Comparison of ENCODE assay signal across 16 cellular contexts in genomic region chr7:29970158-29970557, GRCh38. TPM values are rescaled to one million over a fixed set of nuclear protein-coding genes. Genes with fewer than 3 reads are reported as not detected.
DNase-seq lines count a peak whose midpoint lies in the region; ATAC-seq, FAIRE-seq and TF ChIP-seq lines count a peak whose summit lies in the region.
"Had no signal": no experiment of that assay in that cellular context is flagged by ENCODE, and none has a peak within 500 bp of the region (broad histone marks: within the 10 kb centered on the region; RNA-seq: fewer than 3 reads in every experiment).

No MANE protein-coding gene starts in this region.

- FAIRE-seq in HepG2 (lab: Jason Lieb, UNC): no peak
- FAIRE-seq: bronchial epithelial cell, GM18507 had no signal

- DNase-seq in HepG2 (ENCODE audit: low spot score) (no peak), right lobe of liver (no peak), SK-N-DZ (ENCODE audit: low spot score) (peak; percentile 64), fibroblast of mammary gland (ENCODE audit: low read depth) (peak; percentile 8), NCI-H2196 (lab: John Stamatoyannopoulos, UW; ENCODE audit: unreplicated experiment) (no peak), BE2C (no peak)
- DNase-seq: activated CD4-positive, alpha-beta T cell treated with anti-CD3 and anti-CD28 coated beads, Interleukin-2, amount 10 ng/mL, durations not matched to agents 24 days and 14 days; CD4-positive, alpha-beta T cell; NCI-H1436 treated with DMSO at 0.1 percent for 48 hours; NCI-H345; testis had no signal

- no peak for TF ChIP-seq RAD21 in HepG2 (CRISPR knock-in tag; IDR thresholded peaks at IDR 0.05)

- H3K4me3 ChIP-seq in HepG2 (replicated peaks in 1 of 3; ENCODE audit: insufficient read depth in 1 of 3, low read depth in 2 of 3, low read length in 3 of 3) (no peak overlapping the region), right lobe of liver (no peak overlapping the region), fibroblast of mammary gland (ENCODE audit: control insufficient read depth, low read depth, low read length) (no peak overlapping the region), BE2C (ENCODE audit: low read depth, low read length) (no peak overlapping the region)
- H3K4me3 ChIP-seq: gastroesophageal sphincter, testis had no signal

- no peak overlapping the region for H3K27ac ChIP-seq in HepG2 (ENCODE audit: extremely low read length, insufficient read depth, low read length)
- H3K27ac ChIP-seq in right lobe of liver: no peak overlapping the region
- H3K27ac ChIP-seq: gastroesophageal sphincter, testis had no signal

- CTCF ChIA-PET in HepG2 (lab: Yijun Ruan, JAX; ENCODE audit: low intra/inter-chr PET ratio, low total read pairs): no interaction called here

- peaks cover 29% of the 10 kb centered on the region for H4K20me1 ChIP-seq in HepG2 (ENCODE audit: insufficient read depth, low read length)

- H2AFZ ChIP-seq in HepG2 (ENCODE audit: low read length): no peak overlapping the region

- H3K9ac ChIP-seq in HepG2 (ENCODE audit: insufficient read depth, low read depth, low read length): no peak overlapping the region

- TF ChIP-seq POLR2A in HepG2 (IDR thresholded peaks at IDR 0.05; ENCODE audit: insufficient read depth in 1 of 2, low read depth in 2 of 2, low read length in 2 of 2) (no peak), right lobe of liver (IDR thresholded peaks at IDR 0.05) (no peak)

- TF ChIP-seq EP300 in HepG2 (IDR thresholded peaks at IDR 0.05; ENCODE audit: low read depth in 2 of 2, low read length in 2 of 2) (no peak), HepG2 (CRISPR knock-in tag; IDR thresholded peaks at IDR 0.05; ENCODE audit: borderline replicate concordance) (no peak)

- in situ Hi-C loops in HepG2 (cut with HindIII; ENCODE audit: extremely low pct_ligation_motif_present, low pct_unique_long_range_greater_than_20kb): no loop called here

- H3K4me1 ChIP-seq in HepG2 (ENCODE audit: insufficient read depth, low read length) (no peaks in the 10 kb centered on the region), right lobe of liver (no peaks in the 10 kb centered on the region), BE2C (no peaks in the 10 kb centered on the region; the same call in 1 of the 2 replicates)

- intact Hi-C loops in HepG2 (cut with micrococcal nuclease; ENCODE audit: unreplicated experiment) (no loop called here), right lobe of liver (cut with DNase I) (no loop called here)

- H3K36me3 ChIP-seq in HepG2 (replicated peaks in 1 of 2; ENCODE audit: control insufficient read depth in 1 of 2, insufficient read depth in 2 of 2, low read length in 2 of 2) (peaks cover 8 to 28% of the 10 kb centered on the region in 2 experiments), right lobe of liver (no peaks in the 10 kb centered on the region), BE2C (peaks cover 27% of the 10 kb centered on the region)

- no peak for TF ChIP-seq CTCF in HepG2 (CRISPR knock-in tag; IDR thresholded peaks at IDR 0.05)
- TF ChIP-seq CTCF in right lobe of liver (IDR thresholded peaks at IDR 0.05): no peak
- no peak for TF ChIP-seq CTCF in fibroblast of mammary gland (conservative IDR thresholded peaks at IDR 0.05; ENCODE audit: control insufficient read depth, insufficient read depth, low read depth, low read length)
- no peak for TF ChIP-seq CTCF in BE2C (IDR thresholded peaks at IDR 0.05; ENCODE audit: low read depth, low read length)

- WGBS in HepG2 (ENCODE audit: low lambda C conversion rate): 96% methylated on average over 1 of the region's 1 CpG
- WGBS in right lobe of liver (ENCODE audit: insufficient coverage, low coverage, low lambda C conversion rate, missing lambda C conversion rate): 86% methylated on average over 1 of the region's 1 CpG

- H3K79me2 ChIP-seq in HepG2 (ENCODE audit: insufficient read depth, low read length): peaks cover 54% of the 10 kb centered on the region

- no peak overlapping the region for H3K4me2 ChIP-seq in HepG2 (ENCODE audit: low read depth, low read length)

- ATAC-seq in HepG2 (no peak), right lobe of liver (no peak), GM21723 (IDR thresholded peaks at IDR 0.05; ENCODE audit: unreplicated experiment) (no peak), HG03378 (IDR thresholded peaks at IDR 0.05; ENCODE audit: unreplicated experiment) (no peak)
- ATAC-seq: gastroesophageal sphincter had no signal

- POLR2A ChIA-PET in HepG2 (lab: Yijun Ruan, JAX): interaction anchor here (0.6 kb wide), 1 partner anchor 17 kb away, joined by 3 read pairs; no protein-coding TSS in a partner anchor

- H3K9me3 ChIP-seq in HepG2 (ENCODE audit: low read length) (no peaks in the 10 kb centered on the region), right lobe of liver (no peaks in the 10 kb centered on the region), BE2C (no peaks in the 10 kb centered on the region; the same call in 1 of the 2 replicates)
- H3K9me3 ChIP-seq: gastroesophageal sphincter, testis had no signal

- no peaks in the 10 kb centered on the region for H3K27me3 ChIP-seq in HepG2 (ENCODE audit: control insufficient read depth in 1 of 2, insufficient read depth in 2 of 2, low read length in 2 of 2)
- no peaks in the 10 kb centered on the region for H3K27me3 ChIP-seq in right lobe of liver
- no peaks in the 10 kb centered on the region for H3K27me3 ChIP-seq in BE2C
- H3K27me3 ChIP-seq: gastroesophageal sphincter, testis had no signal

- BruUV-seq in HepG2 (replicated peaks; lab: Mats Ljungman, UMichigan): no TSS peak

RNA-seq across cellular contexts. Expression of gene SCRN1, which starts 19.4 kb away (rescaled TPM):
- total RNA-seq in HepG2 (2016; rRNA removed; fragmentation: Illumina TruSeq; extraction: Trizol): 49.8 and 74.4 TPM in 2 replicates
- 4.9 and 6.1 TPM in 2 replicates for total RNA-seq in HepG2 (2016; cell fraction: cytosol; rRNA removed; fragmentation: Illumina TruSeq; extraction: Trizol; ENCODE audit: low read depth)
- total RNA-seq in HepG2 (2016; cell fraction: insoluble cytoplasmic fraction; rRNA removed; fragmentation: Illumina TruSeq; extraction: Trizol): 49.7 and 72.4 TPM in 2 replicates
- total RNA-seq in HepG2 (2016; cell fraction: membrane; rRNA removed; fragmentation: Illumina TruSeq; extraction: Trizol): 19.2 and 21.8 TPM in 2 replicates
- 30.8 and 34.7 TPM in 2 replicates for total RNA-seq in HepG2 (2016; cell fraction: nucleus; rRNA removed; fragmentation: Illumina TruSeq; extraction: Trizol)
- 43.2 and 45.5 TPM in 2 replicates for polyA plus RNA-seq in HepG2 (2011; rRNA removed)
- 34.6 and 50.4 TPM in 2 replicates for polyA plus RNA-seq in HepG2 (2011; cell fraction: cytosol; rRNA removed)
- polyA plus RNA-seq in HepG2 (2011; cell fraction: nucleus; rRNA removed): 29.6 and 33.8 TPM in 2 replicates
- polyA plus RNA-seq in HepG2 (2012): 54.8 and 60.8 TPM in 2 replicates
- polyA plus RNA-seq in HepG2 (2016; cell fraction: cytosol; fragmentation: Illumina TruSeq; extraction: Trizol; ENCODE audit: low read depth): 2.6 and 2.8 TPM in 2 replicates
- 50.7 and 51.5 TPM in 2 replicates for polyA plus RNA-seq in HepG2 (2016; cell fraction: insoluble cytoplasmic fraction; fragmentation: Illumina TruSeq; extraction: Trizol; ENCODE audit: low read depth)
- polyA plus RNA-seq in HepG2 (2016; cell fraction: membrane; fragmentation: Illumina TruSeq; extraction: Trizol; ENCODE audit: low read depth): 6.7 and 7.7 TPM in 2 replicates
- 29.8 and 32.4 TPM in 2 replicates for polyA plus RNA-seq in HepG2 (2016; cell fraction: nucleus; fragmentation: Illumina TruSeq; extraction: Trizol; ENCODE audit: insufficient read depth, low read depth)
- polyA minus RNA-seq in HepG2 (2011; rRNA and poly(A)+ RNA removed; ENCODE audit: low replicate concordance): 7.8 and 87.3 TPM in 2 replicates
- 58.2 and 64.4 TPM in 2 replicates for polyA minus RNA-seq in HepG2 (2011; cell fraction: cytosol; rRNA and poly(A)+ RNA removed)
- polyA minus RNA-seq in HepG2 (2011; cell fraction: nucleus; rRNA and poly(A)+ RNA removed): 31.7 and 46.6 TPM in 2 replicates
- total RNA-seq in right lobe of liver: 1 to 10 TPM; 1.3 to 2.9 (median 2.0) TPM
- 75.0 and 91.1 TPM in 2 replicates for polyA plus RNA-seq in SK-N-DZ (2014; cell fraction: cytosol; rRNA removed)
- 45.7 and 50.0 TPM in 2 replicates for polyA plus RNA-seq in SK-N-DZ (2014; cell fraction: nucleus; rRNA removed)
- polyA plus RNA-seq in BE2C (2012; ENCODE audit: insufficient read depth, insufficient read length, low read depth): 90.4 TPM

RNA-seq across cellular contexts. Expression of gene FKBP14, which starts 56.3 kb away (rescaled TPM):
- total RNA-seq in HepG2 (2016; rRNA removed; fragmentation: Illumina TruSeq; extraction: Trizol): 20.2 and 32.3 TPM in 2 replicates
- total RNA-seq in HepG2 (2016; cell fraction: cytosol; rRNA removed; fragmentation: Illumina TruSeq; extraction: Trizol; ENCODE audit: low read depth): 1.4 and 2.1 TPM in 2 replicates
- 24.8 and 33.7 TPM in 2 replicates for total RNA-seq in HepG2 (2016; cell fraction: insoluble cytoplasmic fraction; rRNA removed; fragmentation: Illumina TruSeq; extraction: Trizol)
- 6.5 and 7.2 TPM in 2 replicates for total RNA-seq in HepG2 (2016; cell fraction: membrane; rRNA removed; fragmentation: Illumina TruSeq; extraction: Trizol)
- total RNA-seq in HepG2 (2016; cell fraction: nucleus; rRNA removed; fragmentation: Illumina TruSeq; extraction: Trizol): 42.5 and 43.1 TPM in 2 replicates
- 14.2 and 20.0 TPM in 2 replicates for polyA plus RNA-seq in HepG2 (2011; rRNA removed)
- polyA plus RNA-seq in HepG2 (2011; cell fraction: cytosol; rRNA removed): 9.5 and 13.3 TPM in 2 replicates
- 3.2 and 4.0 TPM in 2 replicates for polyA plus RNA-seq in HepG2 (2011; cell fraction: nucleus; rRNA removed)
- polyA plus RNA-seq in HepG2 (2012): 16.2 and 17.4 TPM in 2 replicates
- polyA plus RNA-seq in HepG2 (2016; cell fraction: cytosol; fragmentation: Illumina TruSeq; extraction: Trizol; ENCODE audit: low read depth): 0.87 and 1.7 TPM in 2 replicates
- 14.3 and 18.2 TPM in 2 replicates for polyA plus RNA-seq in HepG2 (2016; cell fraction: insoluble cytoplasmic fraction; fragmentation: Illumina TruSeq; extraction: Trizol; ENCODE audit: low read depth)
- polyA plus RNA-seq in HepG2 (2016; cell fraction: membrane; fragmentation: Illumina TruSeq; extraction: Trizol; ENCODE audit: low read depth): 3.0 and 3.7 TPM in 2 replicates
- 40.4 and 40.5 TPM in 2 replicates for polyA plus RNA-seq in HepG2 (2016; cell fraction: nucleus; fragmentation: Illumina TruSeq; extraction: Trizol; ENCODE audit: insufficient read depth, low read depth)
- 5.7 and 13.0 TPM in 2 replicates for polyA minus RNA-seq in HepG2 (2011; rRNA and poly(A)+ RNA removed; ENCODE audit: low replicate concordance)
- 12.8 TPM in 2 replicates for polyA minus RNA-seq in HepG2 (2011; cell fraction: cytosol; rRNA and poly(A)+ RNA removed)
- 17.7 and 17.8 TPM in 2 replicates for polyA minus RNA-seq in HepG2 (2011; cell fraction: nucleus; rRNA and poly(A)+ RNA removed)
- 1 to 10 TPM; 4.0 to 8.7 (median 5.2) TPM for total RNA-seq in right lobe of liver
- 8.3 and 10.1 TPM in 2 replicates for polyA plus RNA-seq in SK-N-DZ (2014; cell fraction: cytosol; rRNA removed)
- 2.7 and 3.4 TPM in 2 replicates for polyA plus RNA-seq in SK-N-DZ (2014; cell fraction: nucleus; rRNA removed)
- polyA plus RNA-seq in BE2C (2012; ENCODE audit: insufficient read depth, insufficient read length, low read depth): 8.8 TPM

RNA-seq across cellular contexts. Expression of gene PLEKHA8, which starts 58.1 kb away (rescaled TPM):
- total RNA-seq in HepG2 (2016; rRNA removed; fragmentation: Illumina TruSeq; extraction: Trizol) (26.4 and 32.5 TPM in 2 replicates), right lobe of liver (1 to 10 TPM; 2.7 to 8.1 (median 4.4) TPM)
- total RNA-seq in HepG2 (2016; cell fraction: cytosol; rRNA removed; fragmentation: Illumina TruSeq; extraction: Trizol; ENCODE audit: low read depth): 9.2 and 11.0 TPM in 2 replicates
- 22.6 and 30.8 TPM in 2 replicates for total RNA-seq in HepG2 (2016; cell fraction: insoluble cytoplasmic fraction; rRNA removed; fragmentation: Illumina TruSeq; extraction: Trizol)
- 20.5 and 24.2 TPM in 2 replicates for total RNA-seq in HepG2 (2016; cell fraction: membrane; rRNA removed; fragmentation: Illumina TruSeq; extraction: Trizol)
- 29.3 and 30.9 TPM in 2 replicates for total RNA-seq in HepG2 (2016; cell fraction: nucleus; rRNA removed; fragmentation: Illumina TruSeq; extraction: Trizol)
- polyA plus RNA-seq in HepG2 (2011; rRNA removed): 11.1 and 12.5 TPM in 2 replicates
- 4.8 and 7.6 TPM in 2 replicates for polyA plus RNA-seq in HepG2 (2011; cell fraction: cytosol; rRNA removed)
- polyA plus RNA-seq in HepG2 (2011; cell fraction: nucleus; rRNA removed): 14.1 and 14.5 TPM in 2 replicates
- 12.0 and 14.3 TPM in 2 replicates for polyA plus RNA-seq in HepG2 (2012)
- 4.6 and 5.2 TPM in 2 replicates for polyA plus RNA-seq in HepG2 (2016; cell fraction: cytosol; fragmentation: Illumina TruSeq; extraction: Trizol; ENCODE audit: low read depth)
- 20.6 and 20.9 TPM in 2 replicates for polyA plus RNA-seq in HepG2 (2016; cell fraction: insoluble cytoplasmic fraction; fragmentation: Illumina TruSeq; extraction: Trizol; ENCODE audit: low read depth)
- 10.8 and 11.4 TPM in 2 replicates for polyA plus RNA-seq in HepG2 (2016; cell fraction: membrane; fragmentation: Illumina TruSeq; extraction: Trizol; ENCODE audit: low read depth)
- polyA plus RNA-seq in HepG2 (2016; cell fraction: nucleus; fragmentation: Illumina TruSeq; extraction: Trizol; ENCODE audit: insufficient read depth, low read depth): 18.0 and 18.2 TPM in 2 replicates
- 4.2 and 13.4 TPM in 2 replicates for polyA minus RNA-seq in HepG2 (2011; rRNA and poly(A)+ RNA removed; ENCODE audit: low replicate concordance)
- 10.9 and 14.0 TPM in 2 replicates for polyA minus RNA-seq in HepG2 (2011; cell fraction: cytosol; rRNA and poly(A)+ RNA removed)
- 51.5 and 54.2 TPM in 2 replicates for polyA minus RNA-seq in HepG2 (2011; cell fraction: nucleus; rRNA and poly(A)+ RNA removed)
- 29.5 and 30.9 TPM in 2 replicates for polyA plus RNA-seq in SK-N-DZ (2014; cell fraction: cytosol; rRNA removed)
- polyA plus RNA-seq in SK-N-DZ (2014; cell fraction: nucleus; rRNA removed): 24.5 and 29.2 TPM in 2 replicates
- 3.6 TPM for polyA plus RNA-seq in BE2C (2012; ENCODE audit: insufficient read depth, insufficient read length, low read depth)

Comparison
In these comparisons a context has a peak if more than half of its experiments do, and no peak if none do; other contexts are left out.
1. DNase-seq: peak in SK-N-DZ (single experiment) and fibroblast of mammary gland (single experiment); none in HepG2 (single experiment), right lobe of liver (0 of 3), NCI-H2196 (single experiment) and BE2C (single experiment).